Comparison of ENCODE assay signal across 36 cellular contexts in genomic region chr17:60773552-60773951, GRCh38.
"Had no signal": no experiment of that assay in that cellular context is flagged by ENCODE, and none has a peak within 500 bp of the region (broad histone marks: within the 10 kb centered on the region; RNA-seq: fewer than 3 reads in every experiment).

No MANE protein-coding gene starts in this region.

- H3K36me3 ChIP-seq: adrenal gland, brain microvascular endothelial cell, breast epithelium had no signal

- ATAC-seq: activated CD8-positive, alpha-beta T cell treated with anti-CD3 and anti-CD28 coated beads for 36 hours; activated naive CD4-positive, alpha-beta T cell treated with anti-CD3 and anti-CD28 coated beads, Interleukin-2, amount 50 U/mL, for 72 hours; activated T-cell treated with anti-CD3 and anti-CD28 coated beads, Interleukin-2, amount 50 U/mL, for 4 hours; activated T-cell treated with anti-CD3 and anti-CD28 coated beads, Interleukin-2, amount 50 U/mL, for 72 hours; activated T-helper 17 cell treated with anti-CD3 and anti-CD28 coated beads, Interleukin-2, amount 50 U/mL, for 72 hours; body of pancreas; T-cell; T-helper 17 cell had no signal

- H3K27me3 Mint-ChIP-seq: activated B cell treated with CpG ODN at 0.5 μM for 24 hours; activated CD4-positive, alpha-beta memory T cell treated with anti-CD3 and anti-CD28 coated beads for 36 hours; activated CD4-positive, alpha-beta T cell treated with anti-CD3 and anti-CD28 coated beads, Interleukin-2, amount 10 ng/mL, durations not matched to agents 24 days and 14 days; activated CD8-positive, alpha-beta T cell treated with anti-CD3 and anti-CD28 coated beads for 36 hours; activated naive CD8-positive, alpha-beta T cell treated with anti-CD3 and anti-CD28 coated beads for 36 hours; activated T-helper 17 cell treated with anti-CD3 and anti-CD28 coated beads, Interleukin-2, amount 50 U/mL, for 72 hours; T-cell; T-helper 17 cell had no signal

- H3K27me3 ChIP-seq: adrenal gland, body of pancreas, brain microvascular endothelial cell, breast epithelium had no signal

- DNase-seq: activated B cell treated with CpG ODN at 0.5 μM for 24 hours; activated CD4-positive, alpha-beta memory T cell treated with anti-CD3 and anti-CD28 coated beads for 36 hours; activated CD4-positive, alpha-beta T cell treated with anti-CD3 and anti-CD28 coated beads for 4 hours; activated CD4-positive, alpha-beta T cell treated with anti-CD3 and anti-CD28 coated beads, Interleukin-2, amount 10 ng/mL, durations not matched to agents 24 days and 14 days; activated CD4-positive, alpha-beta T cell treated with anti-CD3 and anti-CD28 coated beads, Interleukin-2, amount 50 U/mL, for 1 hour; activated CD4-positive, alpha-beta T cell treated with anti-CD3 and anti-CD28 coated beads, Interleukin-2, amount 50 U/mL, for 4 hours; activated CD4-positive, CD25-positive, alpha-beta regulatory T cell treated with anti-CD3 and anti-CD28 coated beads, Interleukin-2, amount 50 U/mL, for 72 hours; activated CD8-positive, alpha-beta memory T cell treated with anti-CD3 and anti-CD28 coated beads, Interleukin-2, amount 50 U/mL, for 4 hours; activated CD8-positive, alpha-beta T cell treated with anti-CD3 and anti-CD28 coated beads for 36 hours; activated effector memory CD4-positive, alpha-beta T cell treated with anti-CD3 and anti-CD28 coated beads, Interleukin-2, amount 50 U/mL, for 16 hours; activated gamma-delta T cell treated with Interleukin-2 at 50 U/mL for 16 hours; activated naive CD4-positive, alpha-beta T cell; activated naive CD4-positive, alpha-beta T cell treated with anti-CD3 and anti-CD28 coated beads for 36 hours; activated naive CD4-positive, alpha-beta T cell treated with anti-CD3 and anti-CD28 coated beads, Interleukin-2, amount 50 U/mL, for 16 hours; activated naive CD8-positive, alpha-beta T cell treated with anti-CD3 and anti-CD28 coated beads for 36 hours; activated T-cell treated with anti-CD3 and anti-CD28 coated beads for 4 hours; activated T-cell treated with anti-CD3 and anti-CD28 coated beads, Interleukin-2, amount 50 U/mL, for 1 hour; activated T-cell treated with anti-CD3 and anti-CD28 coated beads, Interleukin-2, amount 50 U/mL, for 4 hours; activated T-cell treated with anti-CD3 and anti-CD28 coated beads, Interleukin-2, amount 50 U/mL, for 72 hours; adrenal gland; amniotic stem cell; aorta; body of pancreas; brain microvascular endothelial cell; central memory CD4-positive, alpha-beta T cell; cerebellar nuclear complex; T-cell; T-helper 17 cell; T1000 had no signal

- FAIRE-seq: astrocyte, TTC549 had no signal

- H3K36me3 Mint-ChIP-seq: activated CD4-positive, alpha-beta memory T cell treated with anti-CD3 and anti-CD28 coated beads for 36 hours; activated naive CD4-positive, alpha-beta T cell treated with anti-CD3 and anti-CD28 coated beads, Interleukin-2, amount 50 U/mL, for 72 hours had no signal

- H3K4me1 Mint-ChIP-seq: activated CD4-positive, alpha-beta T cell treated with anti-CD3 and anti-CD28 coated beads, Interleukin-2, amount 10 ng/mL, durations not matched to agents 24 days and 14 days had no signal

- H3K4me1 ChIP-seq: adrenal gland, body of pancreas, breast epithelium had no signal

- H3K4me3 Mint-ChIP-seq: activated B cell treated with CpG ODN at 0.5 μM for 24 hours; activated CD4-positive, alpha-beta memory T cell treated with anti-CD3 and anti-CD28 coated beads for 36 hours; activated CD4-positive, alpha-beta T cell treated with anti-CD3 and anti-CD28 coated beads, Interleukin-2, amount 10 ng/mL, durations not matched to agents 24 days and 14 days; activated CD8-positive, alpha-beta T cell treated with anti-CD3 and anti-CD28 coated beads for 36 hours; activated naive CD4-positive, alpha-beta T cell treated with anti-CD3 and anti-CD28 coated beads for 36 hours; activated naive CD8-positive, alpha-beta T cell treated with anti-CD3 and anti-CD28 coated beads for 36 hours; activated T-cell treated with anti-CD3 and anti-CD28 coated beads, Interleukin-2, amount 50 U/mL, for 4 hours; activated T-cell treated with anti-CD3 and anti-CD28 coated beads, Interleukin-2, amount 50 U/mL, for 72 hours; activated T-helper 1 cell treated with anti-CD3 and anti-CD28 coated beads, Interleukin-12 subunit alpha, Interleukin-12 subunit beta, Interleukin-2, Interleukin-4 antibody, amounts not matched to agents 30 ng/mL and 10 ng/mL and 1 ng/mL, durations not matched to agents 14 hours and 24 hours and 36 hours; activated T-helper 17 cell treated with anti-CD3 and anti-CD28 coated beads, Interleukin-2, amount 50 U/mL, for 72 hours; T-cell; T-helper 17 cell had no signal

- H3K4me3 ChIP-seq: adrenal gland, body of pancreas, breast epithelium had no signal

- H3K9me3 Mint-ChIP-seq: activated CD4-positive, alpha-beta T cell treated with anti-CD3 and anti-CD28 coated beads, Interleukin-2, amount 10 ng/mL, durations not matched to agents 24 days and 14 days; activated CD8-positive, alpha-beta T cell treated with anti-CD3 and anti-CD28 coated beads for 36 hours; activated naive CD4-positive, alpha-beta T cell treated with anti-CD3 and anti-CD28 coated beads for 36 hours; activated naive CD4-positive, alpha-beta T cell treated with anti-CD3 and anti-CD28 coated beads, Interleukin-2, amount 50 U/mL, for 72 hours; activated T-cell treated with anti-CD3 and anti-CD28 coated beads, Interleukin-2, amount 50 U/mL, for 4 hours; activated T-cell treated with anti-CD3 and anti-CD28 coated beads, Interleukin-2, amount 50 U/mL, for 72 hours; activated T-helper 1 cell treated with anti-CD3 and anti-CD28 coated beads, Interleukin-12 subunit alpha, Interleukin-12 subunit beta, Interleukin-2, Interleukin-4 antibody, amounts not matched to agents 30 ng/mL and 10 ng/mL and 1 ng/mL, durations not matched to agents 14 hours and 24 hours and 36 hours; activated T-helper 17 cell treated with anti-CD3 and anti-CD28 coated beads, Interleukin-2, amount 50 U/mL, for 72 hours; T-cell had no signal

- H3K9me3 ChIP-seq: adrenal gland, body of pancreas, breast epithelium had no signal

- H3K27ac ChIP-seq: adrenal gland, body of pancreas, brain microvascular endothelial cell, breast epithelium, VCaP had no signal

- H3K27ac Mint-ChIP-seq: activated B cell treated with CpG ODN at 0.5 μM for 24 hours; activated CD4-positive, alpha-beta memory T cell treated with anti-CD3 and anti-CD28 coated beads for 36 hours; activated CD4-positive, alpha-beta T cell treated with anti-CD3 and anti-CD28 coated beads, Interleukin-2, amount 10 ng/mL, durations not matched to agents 24 days and 14 days; activated CD8-positive, alpha-beta T cell treated with anti-CD3 and anti-CD28 coated beads for 36 hours; activated naive CD4-positive, alpha-beta T cell treated with anti-CD3 and anti-CD28 coated beads for 36 hours; activated naive CD8-positive, alpha-beta T cell treated with anti-CD3 and anti-CD28 coated beads for 36 hours; activated T-cell treated with anti-CD3 and anti-CD28 coated beads, Interleukin-2, amount 50 U/mL, for 72 hours; activated T-helper 1 cell treated with anti-CD3 and anti-CD28 coated beads, Interleukin-12 subunit alpha, Interleukin-12 subunit beta, Interleukin-2, Interleukin-4 antibody, amounts not matched to agents 30 ng/mL and 10 ng/mL and 1 ng/mL, durations not matched to agents 14 hours and 24 hours and 36 hours; activated T-helper 17 cell treated with anti-CD3 and anti-CD28 coated beads, Interleukin-2, amount 50 U/mL, for 72 hours; T-cell; T-helper 17 cell had no signal
